1 cellular context compared by ENCODE assay signal in the genomic region with DNA sequence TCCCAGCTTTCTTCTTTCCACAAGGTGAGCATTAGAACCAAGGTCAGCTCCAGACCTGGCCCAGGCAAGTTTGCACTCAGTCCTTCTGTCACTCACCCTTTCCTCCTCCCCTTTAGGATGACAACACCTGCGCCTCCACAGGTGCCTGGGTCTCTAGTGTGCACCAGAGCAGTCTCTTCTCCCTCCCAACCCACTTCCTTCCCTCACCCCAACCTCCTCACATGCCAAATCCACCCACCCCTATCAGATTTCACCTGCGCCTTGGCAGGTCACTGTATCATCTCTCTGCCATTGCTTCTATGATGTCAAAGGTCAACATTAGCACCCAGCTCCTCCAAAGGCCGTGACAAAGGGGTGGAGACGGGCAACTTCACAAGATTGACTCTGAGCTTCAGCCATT.
TF ChIP-seq lines count a peak whose summit lies in the region.

No MANE protein-coding gene starts in this region.

TF ChIP-seq in IMR-90, 13 proteins besides CTCF, POLR2A, EP300 and RAD21:
- TF ChIP-seq ELK1 (IDR thresholded peaks at IDR 0.05; ENCODE audit: borderline replicate concordance, low read depth, low read length) (no peak), SMC3 (IDR thresholded peaks at IDR 0.05; ENCODE audit: low read depth, low read length) (no peak), FOS (IDR thresholded peaks at IDR 0.05; ENCODE audit: low read depth, low read length) (no peak), USF2 (IDR thresholded peaks at IDR 0.05; ENCODE audit: low read depth, low read length) (no peak), NFE2L2 (IDR thresholded peaks at IDR 0.05; ENCODE audit: low read depth, low read length) (no peak)
